ENCODE assay signal across 16 cellular contexts in genomic region chr1:51170342-51170741, GRCh38.
DNase-seq lines count a peak whose midpoint lies in the region; ATAC-seq and TF ChIP-seq lines count a peak whose summit lies in the region.
"Had no signal": no experiment of that assay in that cellular context is flagged by ENCODE, and none has a peak within 500 bp of the region (broad histone marks: within the 10 kb centered on the region; RNA-seq: fewer than 3 reads in every experiment).

No MANE protein-coding gene starts in this region.

- WGBS in mammary epithelial cell (ENCODE audit: low coverage, missing lambda C conversion rate) = 40% methylated on average over 1 of the region's 1 CpG

- POLR2A ChIA-PET in activated CD4-positive, alpha-beta T cell treated with anti-CD3 and anti-CD28 coated beads for 36 hours (lab: Charles Lee) = no interaction called here

- H3K4me2 ChIP-seq in mammary epithelial cell (ENCODE audit: insufficient read depth, low read depth, low read length) = no peak overlapping the region

- no peak overlapping the region for H3K27ac Mint-ChIP-seq in activated CD4-positive, alpha-beta T cell treated with anti-CD3 and anti-CD28 coated beads for 36 hours
- H3K27ac Mint-ChIP-seq: activated CD8-positive, alpha-beta T cell treated with anti-CD3 and anti-CD28 coated beads for 36 hours had no signal

- dilution Hi-C loops in mammary epithelial cell (cut with HindIII; ENCODE audit: low sequenced_read_pairs) = no loop called here

- no peaks in the 10 kb centered on the region for H3K9me3 Mint-ChIP-seq in activated CD4-positive, alpha-beta T cell treated with anti-CD3 and anti-CD28 coated beads for 36 hours (ENCODE audit: low read depth)
- H3K9me3 Mint-ChIP-seq: activated CD8-positive, alpha-beta T cell treated with anti-CD3 and anti-CD28 coated beads for 36 hours had no signal

- H3K36me3 ChIP-seq in mammary epithelial cell (ENCODE audit: insufficient read depth, low read length) = no peaks in the 10 kb centered on the region
- H3K36me3 ChIP-seq: lower lobe of right lung had no signal

- H3K79me2 ChIP-seq in mammary epithelial cell (ENCODE audit: insufficient read depth, low read length) = no peaks in the 10 kb centered on the region

- peaks cover 9% of the 10 kb centered on the region for H3K27me3 Mint-ChIP-seq in activated CD4-positive, alpha-beta T cell treated with anti-CD3 and anti-CD28 coated beads for 36 hours

- H2AFZ ChIP-seq in mammary epithelial cell (ENCODE audit: low read depth, low read length) = no peak overlapping the region

- no peak overlapping the region for H3K4me3 Mint-ChIP-seq in activated CD4-positive, alpha-beta T cell treated with anti-CD3 and anti-CD28 coated beads for 36 hours
- H3K4me3 Mint-ChIP-seq: activated CD8-positive, alpha-beta T cell treated with anti-CD3 and anti-CD28 coated beads for 36 hours; IgD-negative memory B cell had no signal

- H3K4me1 Mint-ChIP-seq in activated CD4-positive, alpha-beta T cell treated with anti-CD3 and anti-CD28 coated beads for 36 hours = peaks cover 2% of the 10 kb centered on the region

- H3K27me3 ChIP-seq in mammary epithelial cell (ENCODE audit: insufficient read depth, low read length) = no peaks in the 10 kb centered on the region

- peak; percentile 26 for ATAC-seq in activated CD4-positive, alpha-beta T cell treated with anti-CD3 and anti-CD28 coated beads for 36 hours
- ATAC-seq: activated CD8-positive, alpha-beta T cell treated with anti-CD3 and anti-CD28 coated beads for 36 hours had no signal

- peak overlapping the region; percentile 3 for H3K27ac ChIP-seq in mammary epithelial cell (ENCODE audit: insufficient read depth, low read depth, low read length)
- H3K27ac ChIP-seq: lower lobe of right lung had no signal

- no TSS peak for BruUV-seq in mammary epithelial cell (replicated peaks; lab: Mats Ljungman, UMichigan)

- H3K36me3 Mint-ChIP-seq in activated CD4-positive, alpha-beta T cell treated with anti-CD3 and anti-CD28 coated beads for 36 hours (ENCODE audit: low read depth) = no peaks in the 10 kb centered on the region

- no peak for TF ChIP-seq CTCF in mammary epithelial cell (conservative IDR thresholded peaks at IDR 0.05 in 1 of 2, IDR thresholded peaks at IDR 0.05 in 1 of 2; ENCODE audit: extremely low read depth in 1 of 2, insufficient read depth in 1 of 2, low read depth in 1 of 2, low read length in 2 of 2)

- no peaks in the 10 kb centered on the region for H4K20me1 ChIP-seq in mammary epithelial cell (ENCODE audit: insufficient read depth, low read length)

- no peak for DNase-seq in activated CD4-positive, alpha-beta T cell treated with anti-CD3 and anti-CD28 coated beads for 36 hours
- DNase-seq in activated CD4-positive, alpha-beta T cell treated with anti-CD3 and anti-CD28 coated beads, Interleukin-2, amount 50 U/mL, for 1 hour = no peak
- DNase-seq in NCI-H69 (lab: John Stamatoyannopoulos, UW) = peak; percentile 49
- DNase-seq in mammary epithelial cell = peak; percentile 87
- peak; percentile 70 for DNase-seq in skeletal muscle cell (ENCODE audit: low read depth)
- DNase-seq in NCI-H146 (lab: John Stamatoyannopoulos, UW) = no peak
- DNase-seq in GM19240 (ENCODE audit: insufficient read length, low spot score) = no peak
- DNase-seq in HuH-7 (ENCODE audit: low spot score) = no peak
- DNase-seq: activated CD8-positive, alpha-beta T cell treated with anti-CD3 and anti-CD28 coated beads for 36 hours; activated gamma-delta T cell treated with Interleukin-2 at 50 U/mL for 16 hours; hypothalamus; lower lobe of right lung; NCI-H2081 treated with DMSO at 0.1 percent for 48 hours; nucleus accumbens; small intestine had no signal

- in situ Hi-C loops in mammary epithelial cell (cut with MboI; ENCODE audit: low sequenced_read_pairs in 2 of 2) = no loop called here

- intact Hi-C loops in activated CD4-positive, alpha-beta T cell treated with anti-CD3 and anti-CD28 coated beads for 36 hours (cut with DNase I, micrococcal nuclease) = no loop called here
- intact Hi-C loops in mammary epithelial cell (cut with micrococcal nuclease) = no loop called here

- H3K4me1 ChIP-seq in mammary epithelial cell (ENCODE audit: insufficient read depth, low read length) = peaks cover 9% of the 10 kb centered on the region

- CTCF ChIA-PET in activated CD4-positive, alpha-beta T cell treated with anti-CD3 and anti-CD28 coated beads for 36 hours (lab: Charles Lee) = interaction anchor here (0.7 kb wide), 1 partner anchor 1065 kb away, joined by 3 read pairs; no protein-coding TSS in a partner anchor
- CTCF ChIA-PET in mammary epithelial cell (lab: Charles Lee; ENCODE audit: low non-redundant PET) = no interaction called here

- H3K9me3 ChIP-seq in mammary epithelial cell (replicated peaks; ENCODE audit: insufficient read depth, low read length) = no peaks in the 10 kb centered on the region
- H3K9me3 ChIP-seq: lower lobe of right lung had no signal

- H3K4me3 ChIP-seq in mammary epithelial cell (replicated peaks in 1 of 3; ENCODE audit: insufficient read depth in 1 of 3, low read depth in 2 of 3, low read length in 3 of 3) (no peak overlapping the region), skeletal muscle cell (ENCODE audit: low read depth, low read length) (no peak overlapping the region)
- H3K4me3 ChIP-seq: lower lobe of right lung had no signal

- no peak overlapping the region for H3K9ac ChIP-seq in mammary epithelial cell (ENCODE audit: insufficient read depth, low read length)

Comparison
In these comparisons a context has a peak if more than half of its experiments do, and no peak if none do; other contexts are left out.
1. DNase-seq: peak in NCI-H69 (single experiment), mammary epithelial cell (single experiment) and skeletal muscle cell (single experiment); none in activated CD4-positive, alpha-beta T cell treated with anti-CD3 and anti-CD28 coated beads for 36 hours (single experiment), activated CD4-positive, alpha-beta T cell treated with anti-CD3 and anti-CD28 coated beads, Interleukin-2, amount 50 U/mL, for 1 hour (single experiment), NCI-H146 (single experiment), GM19240 (single experiment) and HuH-7 (single experiment).